23 cellular contexts compared by ENCODE assay signal in genomic region chr2:227877359-227878309, GRCh38. TPM values are rescaled to one million over a fixed set of nuclear protein-coding genes. Genes with fewer than 3 reads are reported as not detected.
A peak's percentile ranks its signal among the peaks of the same experiment; 100 is the strongest.
DNase-seq lines count a peak whose midpoint lies in the region; ATAC-seq, FAIRE-seq and TF ChIP-seq lines count a peak whose summit lies in the region.
"Had no signal": no experiment of that assay in that cellular context is flagged by ENCODE, and none has a peak within 500 bp of the region (broad histone marks: within the 10 kb centered on the region; RNA-seq: fewer than 3 reads in every experiment).

No MANE protein-coding gene starts in this region.

- H3K14ac ChIP-seq in neuronal stem cell (ENCODE audit: low read length), result no peak overlapping the region

- no peak overlapping the region for H2AK5ac ChIP-seq in neuronal stem cell (ENCODE audit: low read depth, low read length)

- FAIRE-seq in A549 (lab: Jason Lieb, UNC), result no peak
- FAIRE-seq: HepG2 had no signal

- no peak for TF ChIP-seq RAD21 in A549 (conservative IDR thresholded peaks at IDR 0.05 in 1 of 2, IDR thresholded peaks at IDR 0.05 in 1 of 2)

- peaks cover 65% of the 10 kb centered on the region for H3K4me1 ChIP-seq in A549
- no peaks in the 10 kb centered on the region for H3K4me1 ChIP-seq in Panc1 (ENCODE audit: control insufficient read depth, insufficient read depth, low read length)
- no peaks in the 10 kb centered on the region for H3K4me1 ChIP-seq in neuronal stem cell (ENCODE audit: control insufficient read depth in 2 of 2, insufficient read depth in 1 of 2, low read depth in 1 of 2, low read length in 2 of 2)
- H3K4me1 ChIP-seq in PC-9 (replicated peaks; ENCODE audit: insufficient read depth), result no peaks in the 10 kb centered on the region
- H3K4me1 ChIP-seq: colonic mucosa, lower lobe of right lung, prostate gland had no signal

- no peak for TF ChIP-seq POLR2A in A549 (IDR thresholded peaks at IDR 0.05; ENCODE audit: low read length)

- BruUV-seq in Panc1 (replicated peaks; lab: Mats Ljungman, UMichigan) (no TSS peak), PC-9 (replicated peaks; lab: Mats Ljungman, UMichigan) (no TSS peak)

- peak overlapping the region; percentile 61 for H3K4me2 ChIP-seq in A549
- H3K4me2 ChIP-seq in neuronal stem cell (ENCODE audit: insufficient read depth, low read length, poor library complexity, severe bottlenecking), result no peak overlapping the region
- H3K4me2 ChIP-seq in PC-9, result no peak overlapping the region

- peak overlapping the region; percentile 9 for H3K9ac ChIP-seq in neuronal stem cell (ENCODE audit: low read depth, low read length, poor library complexity)

- H3F3A ChIP-seq in PC-9 (ENCODE audit: insufficient read depth, low read depth), result no peaks in the 10 kb centered on the region

- H3K27ac ChIP-seq in A549 (peak overlapping the region; percentile 79 to 93), Panc1 (ENCODE audit: low read length) (no peak overlapping the region), neuronal stem cell (replicated peaks; ENCODE audit: low read length) (no peak overlapping the region), PC-9 (no peak overlapping the region)
- H3K27ac ChIP-seq: colonic mucosa, lower lobe of right lung, prostate gland had no signal

- H2AFZ ChIP-seq in neuronal stem cell (ENCODE audit: low read length) (no peak overlapping the region), PC-9 (no peak overlapping the region)

- H3K27ac Mint-ChIP-seq in glutamatergic neuron (ENCODE audit: unreplicated experiment), result no peak overlapping the region
- no peak overlapping the region for H3K27ac Mint-ChIP-seq in activated CD4-positive, alpha-beta memory T cell treated with anti-CD3 and anti-CD28 coated beads for 36 hours
- H3K27ac Mint-ChIP-seq: CD4-positive, alpha-beta memory T cell; immature natural killer cell; naive B cell had no signal

- H3K79me2 ChIP-seq in PC-9 (ENCODE audit: low read depth), result no peaks in the 10 kb centered on the region

- no peaks in the 10 kb centered on the region for H3K9me3 Mint-ChIP-seq in glutamatergic neuron (ENCODE audit: unreplicated experiment)
- H3K9me3 Mint-ChIP-seq in activated CD4-positive, alpha-beta memory T cell treated with anti-CD3 and anti-CD28 coated beads for 36 hours, result no peaks in the 10 kb centered on the region

- TF ChIP-seq CTCF in A549 (IDR thresholded peaks at IDR 0.05), result no peak
- no peak for TF ChIP-seq CTCF in Panc1 (IDR thresholded peaks at IDR 0.05)
- TF ChIP-seq CTCF in glutamatergic neuron (IDR thresholded peaks at IDR 0.05; ENCODE audit: partially characterized antibody, unreplicated experiment), result no peak
- no peak for TF ChIP-seq CTCF in PC-9 (conservative IDR thresholded peaks at IDR 0.05)

- CTCF ChIA-PET in A549 (lab: Yijun Ruan, JAX) (interaction anchor here (0.9 to 11.6 kb wide), 4 partner anchors 8 to 16 kb away, joined by 4 to 68 read pairs (median 10); no protein-coding TSS in a partner anchor), Panc1 (lab: Charles Lee) (no interaction called here), PC-9 (lab: Charles Lee) (no interaction called here)
- CTCF ChIA-PET in activated CD4-positive, alpha-beta memory T cell treated with anti-CD3 and anti-CD28 coated beads for 36 hours (lab: Charles Lee), result interaction anchor here (1.4 to 2.9 kb wide), 2 partner anchors 13 to 15 kb away, joined by 4 to 9 read pairs; no protein-coding TSS in a partner anchor

- no peak for TF ChIP-seq EP300 in A549 (IDR thresholded peaks at IDR 0.05)

- intact Hi-C loops in Panc1 (cut with micrococcal nuclease; ENCODE audit: unreplicated experiment) (no loop called here), PC-9 (cut with micrococcal nuclease; ENCODE audit: unreplicated experiment) (no loop called here)
- intact Hi-C loops in activated CD4-positive, alpha-beta memory T cell treated with anti-CD3 and anti-CD28 coated beads for 36 hours (cut with micrococcal nuclease), result no loop called here

- H3K36me3 ChIP-seq in Panc1 (ENCODE audit: control insufficient read depth, insufficient read depth, low read length) (no peaks in the 10 kb centered on the region), neuronal stem cell (replicated peaks in 1 of 2; ENCODE audit: control insufficient read depth in 2 of 2, insufficient read depth in 2 of 2, low read length in 2 of 2) (no peaks in the 10 kb centered on the region), PC-9 (ENCODE audit: low read depth) (no peaks in the 10 kb centered on the region)
- H3K36me3 ChIP-seq: colonic mucosa, lower lobe of right lung, prostate gland had no signal

- no peaks in the 10 kb centered on the region for H3K79me1 ChIP-seq in neuronal stem cell (ENCODE audit: low read depth, low read length)

- H3K36me3 Mint-ChIP-seq in glutamatergic neuron (ENCODE audit: unreplicated experiment), result no peaks in the 10 kb centered on the region
- H3K36me3 Mint-ChIP-seq in activated CD4-positive, alpha-beta memory T cell treated with anti-CD3 and anti-CD28 coated beads for 36 hours, result no peaks in the 10 kb centered on the region
- H3K36me3 Mint-ChIP-seq: CD4-positive, alpha-beta memory T cell; immature natural killer cell had no signal

- no peak overlapping the region for H3K23ac ChIP-seq in neuronal stem cell (ENCODE audit: low read depth, low read length, poor library complexity)

- in situ Hi-C loops in Panc1 (cut with HindIII; ENCODE audit: low pct_unique_long_range_greater_than_20kb, low sequenced_read_pairs), result no loop called here

- H3K9me2 ChIP-seq in PC-9 (ENCODE audit: insufficient read depth), result no peaks in the 10 kb centered on the region

- no peak overlapping the region for H4K91ac ChIP-seq in neuronal stem cell (ENCODE audit: low read depth, low read length, poor library complexity)

- POLR2A ChIA-PET in A549 (lab: Yijun Ruan, JAX), result interaction anchor here (1.0 kb wide), 1 partner anchor 15 kb away, joined by 4 read pairs; no protein-coding TSS in a partner anchor
- POLR2A ChIA-PET in Panc1 (lab: Charles Lee), result interaction anchor here (0.5 kb wide), 1 partner anchor 539 kb away, joined by 6 read pairs; no protein-coding TSS in a partner anchor
- POLR2A ChIA-PET in PC-9 (lab: Charles Lee; ENCODE audit: unreplicated experiment), result no interaction called here
- POLR2A ChIA-PET in activated CD4-positive, alpha-beta memory T cell treated with anti-CD3 and anti-CD28 coated beads for 36 hours (lab: Charles Lee), result no interaction called here

- H3K27me3 ChIP-seq in Panc1 (ENCODE audit: control insufficient read depth, insufficient read depth, low read length) (no peaks in the 10 kb centered on the region), neuronal stem cell (ENCODE audit: control insufficient read depth in 3 of 3, insufficient read depth in 3 of 3, low read depth in 1 of 3, low read length in 3 of 3) (no peaks in the 10 kb centered on the region), PC-9 (ENCODE audit: insufficient read depth, low read depth) (no peaks in the 10 kb centered on the region)
- H3K27me3 ChIP-seq: colonic mucosa had no signal

- WGBS in A549 (ENCODE audit: missing lambda C conversion rate), result 33% methylated on average over 9 of the region's 9 CpGs
- WGBS in neuronal stem cell (ENCODE audit: extremely low coverage in 2 of 2, insufficient read length in 2 of 2, insufficient replicate concordance in 1 of 2), 2 donors, result no CpG with 5 or more reads among the region's 9 CpGs

- H3K4ac ChIP-seq in neuronal stem cell (ENCODE audit: low read length), result no peak overlapping the region

- ATAC-seq in A549 (peak; percentile 28 to 49; a peak in 3 of 6 replicates), Panc1 (peak; percentile 75; the same call in 1 of the 2 replicates), GM18517 (IDR thresholded peaks at IDR 0.05; ENCODE audit: unreplicated experiment) (no peak)
- ATAC-seq: HepG2 had no signal

- H3K9me3 ChIP-seq in A549, result no peaks in the 10 kb centered on the region; the same call in 2 of the 3 replicates
- no peaks in the 10 kb centered on the region for H3K9me3 ChIP-seq in Panc1 (ENCODE audit: control insufficient read depth, insufficient read depth, low read depth, low read length)
- no peaks in the 10 kb centered on the region for H3K9me3 ChIP-seq in neuronal stem cell (replicated peaks in 1 of 2; ENCODE audit: control insufficient read depth in 2 of 2, insufficient read depth in 1 of 2, low read depth in 1 of 2, low read length in 2 of 2)
- peaks cover 3% of the 10 kb centered on the region; the same call in 1 of the 2 replicates for H3K9me3 ChIP-seq in PC-9 (ENCODE audit: insufficient read depth, low read depth)
- H3K9me3 ChIP-seq: colonic mucosa, lower lobe of right lung, prostate gland had no signal

- no peak overlapping the region for H4K8ac ChIP-seq in neuronal stem cell (ENCODE audit: low read depth, low read length)

- H2BK15ac ChIP-seq in neuronal stem cell (ENCODE audit: low read length), result no peak overlapping the region

- no peak overlapping the region for H2BK120ac ChIP-seq in neuronal stem cell (ENCODE audit: low read depth, low read length)

- H3K4me3 ChIP-seq in A549, result no peak overlapping the region
- no peak overlapping the region for H3K4me3 ChIP-seq in Panc1 (ENCODE audit: low read depth in 2 of 2, low read length in 2 of 2)
- H3K4me3 ChIP-seq in neuronal stem cell (ENCODE audit: low read length in 2 of 2), result no peak overlapping the region
- H3K4me3 ChIP-seq in PC-9, result no peak overlapping the region
- H3K4me3 ChIP-seq: colonic mucosa, lower lobe of right lung, prostate gland had no signal

- no peak overlapping the region for H3K4me3 Mint-ChIP-seq in glutamatergic neuron (ENCODE audit: unreplicated experiment)
- H3K4me3 Mint-ChIP-seq in activated CD4-positive, alpha-beta memory T cell treated with anti-CD3 and anti-CD28 coated beads for 36 hours, result no peak overlapping the region
- H3K4me3 Mint-ChIP-seq: CD4-positive, alpha-beta memory T cell; immature natural killer cell; naive B cell had no signal

- H3K4me1 Mint-ChIP-seq in glutamatergic neuron (ENCODE audit: low read depth, unreplicated experiment), result peaks cover 5% of the 10 kb centered on the region
- H3K4me1 Mint-ChIP-seq in activated CD4-positive, alpha-beta memory T cell treated with anti-CD3 and anti-CD28 coated beads for 36 hours (ENCODE audit: low read depth), result peaks cover 2% of the 10 kb centered on the region
- H3K4me1 Mint-ChIP-seq: immature natural killer cell had no signal

- H4K20me1 ChIP-seq in PC-9 (ENCODE audit: insufficient read depth), result no peaks in the 10 kb centered on the region

- H3K18ac ChIP-seq in neuronal stem cell (ENCODE audit: low read length), result no peak overlapping the region

- DNase-seq in A549 (ENCODE audit: low read depth in 1 of 2, low spot score in 1 of 2) (no peak), Panc1 (ENCODE audit: low read depth, low spot score) (no peak), fibroblast of gingiva (ENCODE audit: low read depth) (peak; percentile 84), neuronal stem cell (ENCODE audit: low spot score) (no peak), glutamatergic neuron (no peak), PC-9 (no peak)
- DNase-seq in activated CD4-positive, alpha-beta memory T cell treated with anti-CD3 and anti-CD28 coated beads for 36 hours, result no peak
- DNase-seq: activated CD4-positive, alpha-beta T cell treated with anti-CD3 and anti-CD28 coated beads for 4 hours; activated CD8-positive, alpha-beta memory T cell treated with anti-CD3 and anti-CD28 coated beads, Interleukin-2, amount 50 U/mL, for 4 hours; activated gamma-delta T cell; CD4-positive, alpha-beta memory T cell; colonic mucosa; GOT3; immature natural killer cell; lower lobe of right lung; naive B cell; NCI-H1694 treated with DMSO at 0.1 percent for 48 hours; NCI-H226; RPMI8226; SW 1271 had no signal

- no peak overlapping the region for H2BK5ac ChIP-seq in neuronal stem cell (ENCODE audit: low read length)

- no peak overlapping the region for H2BK12ac ChIP-seq in neuronal stem cell (ENCODE audit: low read length)

- H3K27me3 Mint-ChIP-seq in glutamatergic neuron (ENCODE audit: unreplicated experiment), result peaks cover under 1% of the 10 kb centered on the region
- peaks cover 14% of the 10 kb centered on the region for H3K27me3 Mint-ChIP-seq in activated CD4-positive, alpha-beta memory T cell treated with anti-CD3 and anti-CD28 coated beads for 36 hours

RNA-seq across cellular contexts. Expression of gene DAW1, which starts 6.2 kb away (rescaled TPM):
- 2.2 and 2.7 TPM in 2 replicates for polyA plus RNA-seq in A549 (2011; rRNA removed)
- 1.1 and 1.2 TPM in 2 replicates for polyA plus RNA-seq in A549 (2012; cell fraction: cytosol; rRNA removed)
- 0.54 and 0.56 TPM in 2 replicates for polyA plus RNA-seq in A549 (2012; cell fraction: nucleus; rRNA removed)
- 1.1 to 2.0 TPM (median 1.3 TPM) in 3 replicates for polyA plus RNA-seq in A549 (2017; fragmentation: RNase III; extraction: RNeasy Plus Mini Kit Qiagen cat#74134 plus additional on column Dnase treatment)
- polyA minus RNA-seq in A549 (2011; rRNA and poly(A)+ RNA removed), result 0.83 and 0.91 TPM in 2 replicates
- total RNA-seq in Panc1 (2021; ENCODE audit: unreplicated experiment), result 0.26 TPM
- not detected for polyA plus RNA-seq in Panc1 (2012; ENCODE audit: insufficient read length)
- polyA plus RNA-seq in neuronal stem cell (2013, experiment 1 of 2), result 0.21 TPM
- polyA plus RNA-seq in neuronal stem cell (2013, experiment 2 of 2), result 0.29 TPM
- total RNA-seq in glutamatergic neuron (ENCODE audit: unreplicated experiment), result not detected
- total RNA-seq in PC-9 (2021), result 1.8 and 2.8 TPM in 2 replicates
- total RNA-seq in activated CD4-positive, alpha-beta memory T cell treated with anti-CD3 and anti-CD28 coated beads for 36 hours, result not detected
- total RNA-seq: CD4-positive, alpha-beta memory T cell; colonic mucosa; HepG2 had no signal
- polyA plus RNA-seq: CD4-positive, alpha-beta memory T cell; HepG2; immature natural killer cell had no signal

Comparison
In these comparisons a context has a peak if more than half of its experiments do, and no peak if none do; other contexts are left out.
1. H3K27ac ChIP-seq: peak in A549 (2 of 2); none in Panc1 (single experiment), neuronal stem cell (single experiment) and PC-9 (single experiment).
2. CTCF ChIA-PET loops: an anchor here in A549 (0.9 to 11.6 kb wide) and activated CD4-positive, alpha-beta memory T cell treated with anti-CD3 and anti-CD28 coated beads for 36 hours (1.4 to 2.9 kb wide); none called in Panc1 and PC-9.
3. POLR2A ChIA-PET loops: an anchor here in A549 (1.0 kb wide) and Panc1 (0.5 kb wide); none called in PC-9 and activated CD4-positive, alpha-beta memory T cell treated with anti-CD3 and anti-CD28 coated beads for 36 hours.